ENCODE assay signal across 18 cellular contexts in genomic region chr2:177711472-177712276, GRCh38.
A peak's percentile ranks its signal among the peaks of the same experiment; 100 is the strongest.
DNase-seq lines count a peak whose midpoint lies in the region; ATAC-seq, FAIRE-seq and TF ChIP-seq lines count a peak whose summit lies in the region.
"Had no signal": no experiment of that assay in that cellular context is flagged by ENCODE, and none has a peak within 500 bp of the region (broad histone marks: within the 10 kb centered on the region; RNA-seq: fewer than 3 reads in every experiment).

No MANE protein-coding gene starts in this region.

- TF ChIP-seq POLR2A in K562 (conservative IDR thresholded peaks at IDR 0.05) = no peak
- TF ChIP-seq POLR2A in upper lobe of left lung (IDR thresholded peaks at IDR 0.05) = no peak

- H3K9ac ChIP-seq in K562 (ENCODE audit: insufficient read depth in 1 of 2, low read depth in 2 of 2, low read length in 2 of 2) = no peak overlapping the region
- H3K9ac ChIP-seq: KMS-11 had no signal

- H3K4me1 ChIP-seq in K562 (replicated peaks in 1 of 2; ENCODE audit: control insufficient read depth in 2 of 2, insufficient read depth in 2 of 2, low read length in 2 of 2) = peaks cover 0 to 18% of the 10 kb centered on the region in 2 experiments; a peak in 3 of 5 replicates
- H3K4me1 ChIP-seq in upper lobe of left lung = no peaks in the 10 kb centered on the region

- intact Hi-C loops in K562 (cut with micrococcal nuclease) (no loop called here), left colon (cut with DNase I, micrococcal nuclease) (no loop called here)

- 27% methylated on average over 9 of the region's 9 CpGs for WGBS in K562 (ENCODE audit: insufficient coverage, low coverage, missing lambda C conversion rate)
- WGBS in upper lobe of left lung, 2 donors = 72 to 77% methylated on average over 9 of the region's 9 CpGs

- TF ChIP-seq EP300 in K562 (IDR thresholded peaks at IDR 0.05; ENCODE audit: low read length) (no peak), upper lobe of left lung (IDR thresholded peaks at IDR 0.05) (no peak)

- in situ Hi-C loops in K562 (cut with MboI) = no loop called here

- CTCF ChIA-PET in K562 (lab: Yijun Ruan, JAX; ENCODE audit: low intra/inter-chr PET ratio) = no interaction called here

- ATAC-seq in K562 = peak; percentile 42; the same call in 2 of the 3 replicates
- ATAC-seq in upper lobe of left lung (ENCODE audit: low FRiP score in 2 of 2) = peak; percentile 46 to 52
- no peak for ATAC-seq in left colon

- peak; percentile 32 for FAIRE-seq in K562 (lab: Jason Lieb, UNC)
- FAIRE-seq: H1 had no signal

- DNase-seq in NCI-H146 (lab: John Stamatoyannopoulos, UW) = peak; percentile 9
- no peak for DNase-seq in NCI-H146 treated with DMSO at 0.1 percent for 48 hours (lab: John Stamatoyannopoulos, UW; ENCODE audit: unreplicated experiment)
- DNase-seq in K562 (ENCODE audit: extremely low read depth in 1 of 4, low spot score in 3 of 4) = no peak
- DNase-seq in nephron progenitor cell = peak; percentile 9
- no peak for DNase-seq in upper lobe of left lung
- DNase-seq in OCI-M1 (lab: John Stamatoyannopoulos, UW) = no peak
- no peak for DNase-seq in occipital lobe (lab: John Stamatoyannopoulos, UW)
- DNase-seq in left colon = no peak
- DNase-seq: AML-193; DMS79; NCI-H2029; NCI-H446 treated with DMSO at 0.1 percent for 48 hours; NK-92 treated with Interleukin-12 subunit alpha and Interleukin-12 subunit beta, amount 100 ng/mL, for 24 hours; SHP77 treated with DMSO at 0.1 percent for 48 hours had no signal

- H3K27ac Mint-ChIP-seq in nephron progenitor cell = peak overlapping the region; percentile 72

- no peak for TF ChIP-seq RAD21 in K562 (CRISPR knock-in tag; conservative IDR thresholded peaks at IDR 0.05 in 1 of 2, IDR thresholded peaks at IDR 0.05 in 1 of 2)

- no peaks in the 10 kb centered on the region for H3K79me2 ChIP-seq in K562 (ENCODE audit: control insufficient read depth, insufficient read depth, low read length)

- H2AFZ ChIP-seq in K562 (ENCODE audit: low read depth, low read length) = no peak overlapping the region

- H3K27me3 ChIP-seq in K562 (ENCODE audit: control insufficient read depth in 2 of 2, insufficient read depth in 2 of 2, low read length in 2 of 2) (peaks cover 2 to 15% of the 10 kb centered on the region in 2 experiments; a peak in 1 of 5 replicates), upper lobe of left lung (no peaks in the 10 kb centered on the region)

- H3K9me1 ChIP-seq in K562 (ENCODE audit: control insufficient read depth, insufficient read depth, low read length) = no peaks in the 10 kb centered on the region

- no TSS peak for BruUV-seq in K562 (replicated peaks; lab: Mats Ljungman, UMichigan)

- H3K9me3 Mint-ChIP-seq in nephron progenitor cell = no peaks in the 10 kb centered on the region

- H3K4me2 ChIP-seq in K562 (ENCODE audit: insufficient read depth, low read length) = no peak overlapping the region
- H3K4me2 ChIP-seq: KMS-11 had no signal

- POLR2A ChIA-PET in K562 (lab: Yijun Ruan, JAX) = interaction anchor here (0.7 to 1.0 kb wide), 4 partner anchors 43 to 447 kb away, joined by 3 read pairs; partner anchors contain the start of gene NFE2L2

- H3K4me1 Mint-ChIP-seq in nephron progenitor cell = peaks cover 25% of the 10 kb centered on the region

- no peak overlapping the region for H3K27ac ChIP-seq in K562 (ENCODE audit: extremely low read depth, low read depth, low read length)
- H3K27ac ChIP-seq in upper lobe of left lung = no peak overlapping the region
- H3K27ac ChIP-seq: 22Rv1, C4-2B, KMS-11 had no signal

- H3K9me3 ChIP-seq in K562 (replicated peaks; ENCODE audit: control insufficient read depth, insufficient read depth, low read depth, low read length) (no peaks in the 10 kb centered on the region), upper lobe of left lung (no peaks in the 10 kb centered on the region)

- no peaks in the 10 kb centered on the region for H3K36me3 ChIP-seq in K562 (ENCODE audit: control insufficient read depth, insufficient read depth, low read length)
- H3K36me3 ChIP-seq in upper lobe of left lung = no peaks in the 10 kb centered on the region

- TF ChIP-seq CTCF in K562 (IDR thresholded peaks at IDR 0.05 in 2 of 3, conservative IDR thresholded peaks at IDR 0.05 in 1 of 3; ENCODE audit: insufficient read depth in 2 of 3, low read depth in 1 of 3, low read length in 3 of 3) (no peak), nephron progenitor cell (IDR thresholded peaks at IDR 0.05) (no peak), upper lobe of left lung (IDR thresholded peaks at IDR 0.05) (no peak)

- H3K27me3 Mint-ChIP-seq in nephron progenitor cell (ENCODE audit: low read depth, poor library complexity) = peaks cover 6% of the 10 kb centered on the region

- no peaks in the 10 kb centered on the region for H3K36me3 Mint-ChIP-seq in nephron progenitor cell (ENCODE audit: low read depth)

- peaks cover 3% of the 10 kb centered on the region; the same call in 1 of the 2 replicates for H4K20me1 ChIP-seq in K562 (replicated peaks; ENCODE audit: control insufficient read depth, insufficient read depth, low read length)

- peak overlapping the region; percentile 63 for H3K4me3 Mint-ChIP-seq in nephron progenitor cell

- H3K4me3 ChIP-seq in K562 (no peak overlapping the region), upper lobe of left lung (no peak overlapping the region)

TF ChIP-seq in K562, 482 proteins besides CTCF, POLR2A, EP300 and RAD21 (continues in another document):
- TF ChIP-seq MEIS2 (IDR thresholded peaks at IDR 0.05; ENCODE audit: partially characterized antibody) = no peak
- no peak for TF ChIP-seq ZEB2 (IDR thresholded peaks at IDR 0.05)
- TF ChIP-seq TGIF2 (CRISPR knock-in tag; IDR thresholded peaks at IDR 0.05) = no peak
- no peak for TF ChIP-seq ZBTB17 (CRISPR knock-in tag; IDR thresholded peaks at IDR 0.05)
- TF ChIP-seq SAFB2 (IDR thresholded peaks at IDR 0.05; ENCODE audit: borderline replicate concordance, low read depth, low read length, severe bottlenecking) = no peak
- no peak for TF ChIP-seq NR2C2 (CRISPR knock-in tag; IDR thresholded peaks at IDR 0.05)
- no peak for TF ChIP-seq NR2C2 (tag; IDR thresholded peaks at IDR 0.05)
- no peak for TF ChIP-seq HNRNPLL (IDR thresholded peaks at IDR 0.05; ENCODE audit: low read depth, low read length, poor library complexity, severe bottlenecking)
- no peak for TF ChIP-seq PREB (CRISPR knock-in tag; IDR thresholded peaks at IDR 0.05)

Comparison
In these comparisons a context has a peak if more than half of its experiments do, and no peak if none do; other contexts are left out.
1. DNase-seq: peak in NCI-H146 (single experiment) and nephron progenitor cell (single experiment); none in NCI-H146 treated with DMSO at 0.1 percent for 48 hours (single experiment), K562 (0 of 4), upper lobe of left lung (0 of 2), OCI-M1 (single experiment), occipital lobe (single experiment) and left colon (0 of 2).